In genomic region chr11:10943968-10944367, GRCh38 we compare ENCODE assay signal across 21 cellular contexts.
DNase-seq lines count a peak whose midpoint lies in the region; ATAC-seq and TF ChIP-seq lines count a peak whose summit lies in the region.
"Had no signal": no experiment of that assay in that cellular context is flagged by ENCODE, and none has a peak within 500 bp of the region (broad histone marks: within the 10 kb centered on the region; RNA-seq: fewer than 3 reads in every experiment).

No MANE protein-coding gene starts in this region.

- intact Hi-C loops in Caco-2 (cut with micrococcal nuclease; ENCODE audit: unreplicated experiment) (no loop called here), mucosa of descending colon (cut with DNase I, micrococcal nuclease) (loop anchor here in 1 of 2 donors (5.0 kb wide), 1 partner anchor 58 kb away; no protein-coding TSS in a partner anchor)

- peak; percentile 25 for ATAC-seq in mucosa of descending colon
- no peak for ATAC-seq in GM18870 (IDR thresholded peaks at IDR 0.05; ENCODE audit: unreplicated experiment)
- ATAC-seq: gastroesophageal sphincter, GM23338 had no signal

- H3K4me3 ChIP-seq in Caco-2 (ENCODE audit: low read depth, low read length) (no peak overlapping the region), mucosa of descending colon (no peak overlapping the region)
- H3K4me3 ChIP-seq: gastroesophageal sphincter, GM23338, neural progenitor cell, SJCRH30 had no signal

- no peaks in the 10 kb centered on the region for H3K27me3 ChIP-seq in Caco-2 (replicated peaks; ENCODE audit: control insufficient read depth, insufficient read depth, low read length)
- H3K27me3 ChIP-seq: gastroesophageal sphincter, neural progenitor cell, SJCRH30 had no signal

- no TSS peak for BruUV-seq in Caco-2 (replicated peaks; lab: Mats Ljungman, UMichigan)

- H3K36me3 ChIP-seq in Caco-2 (ENCODE audit: control insufficient read depth, insufficient read depth, low read length) (no peaks in the 10 kb centered on the region), mucosa of descending colon (ENCODE audit: low read depth) (no peaks in the 10 kb centered on the region)
- H3K36me3 ChIP-seq: gastroesophageal sphincter, neural progenitor cell, SJCRH30 had no signal

- DNase-seq in Caco-2: no peak
- peak; percentile 92 for DNase-seq in NCI-H524 treated with DMSO at 0.1 percent for 48 hours (lab: John Stamatoyannopoulos, UW)
- peak; percentile 24 for DNase-seq in cerebellum (ENCODE audit: low spot score)
- DNase-seq in mucosa of descending colon: no peak
- no peak for DNase-seq in progenitor cell of endocrine pancreas (ENCODE audit: low spot score, unreplicated experiment)
- DNase-seq in DMS79 treated with DMSO at 0.1 percent for 48 hours (lab: John Stamatoyannopoulos, UW): no peak
- DNase-seq: activated CD4-positive, alpha-beta T cell treated with anti-CD3 and anti-CD28 coated beads, Interleukin-2, amount 50 U/mL, for 4 hours; activated naive CD4-positive, alpha-beta T cell treated with anti-CD3 and anti-CD28 coated beads, Interleukin-2, amount 10 ng/mL, durations not matched to agents 7 days and 5 days; aorta; CD8-positive, alpha-beta memory T cell; cortex of kidney; Kasumi-1; left cardiac atrium; NCI-H1105; NCI-H526 treated with DMSO at 0.1 percent for 48 hours; SJCRH30 had no signal

- H3K36me3 Mint-ChIP-seq in Caco-2 (ENCODE audit: insufficient read depth, unreplicated experiment) (peaks cover 6% of the 10 kb centered on the region), progenitor cell of endocrine pancreas (ENCODE audit: insufficient read depth) (no peaks in the 10 kb centered on the region)
- H3K36me3 Mint-ChIP-seq: activated naive CD4-positive, alpha-beta T cell treated with anti-CD3 and anti-CD28 coated beads, Interleukin-2, amount 10 ng/mL, durations not matched to agents 7 days and 5 days; CD8-positive, alpha-beta memory T cell; neural progenitor cell had no signal

- CTCF ChIA-PET in Caco-2 (lab: Charles Lee): interaction anchor here (0.5 to 4.8 kb wide), 3 partner anchors 10 to 84 kb away, joined by 3 to 31 read pairs (median 7); no protein-coding TSS in a partner anchor

- H3K4me1 Mint-ChIP-seq in Caco-2 (ENCODE audit: low read depth, unreplicated experiment) (peaks cover 14% of the 10 kb centered on the region), progenitor cell of endocrine pancreas (ENCODE audit: low read depth) (no peaks in the 10 kb centered on the region)
- H3K4me1 Mint-ChIP-seq: activated naive CD4-positive, alpha-beta T cell treated with anti-CD3 and anti-CD28 coated beads, Interleukin-2, amount 10 ng/mL, durations not matched to agents 7 days and 5 days; CD8-positive, alpha-beta memory T cell; GM23338 had no signal

- TF ChIP-seq CTCF in Caco-2 (IDR thresholded peaks at IDR 0.05; ENCODE audit: insufficient read depth in 1 of 2, low read depth in 1 of 2, low read length in 1 of 2, severe bottlenecking in 1 of 2, unreplicated experiment in 1 of 2) (no peak), mucosa of descending colon (IDR thresholded peaks at IDR 0.05) (no peak), progenitor cell of endocrine pancreas (IDR thresholded peaks at IDR 0.05; ENCODE audit: unreplicated experiment) (no peak)

- H3K4me3 Mint-ChIP-seq in Caco-2 (ENCODE audit: unreplicated experiment) (no peak overlapping the region), progenitor cell of endocrine pancreas (ENCODE audit: low read depth) (no peak overlapping the region)
- H3K4me3 Mint-ChIP-seq: activated naive CD4-positive, alpha-beta T cell treated with anti-CD3 and anti-CD28 coated beads, Interleukin-2, amount 10 ng/mL, durations not matched to agents 7 days and 5 days; CD8-positive, alpha-beta memory T cell; GM23338; neural progenitor cell; T-helper 1 cell treated with Interleukin-12 subunit alpha and Interleukin-12 subunit beta and Interleukin-4 antibody, amounts not matched to agents 30 μg/mL and 1 μg/mL, for 36 hours had no signal

- H3K4me1 ChIP-seq in Caco-2: peaks cover 16% of the 10 kb centered on the region
- peaks cover 6% of the 10 kb centered on the region for H3K4me1 ChIP-seq in mucosa of descending colon (ENCODE audit: low read depth)
- H3K4me1 ChIP-seq: neural progenitor cell, SJCRH30 had no signal

- H3K9me3 ChIP-seq in Caco-2: no peaks in the 10 kb centered on the region
- no peaks in the 10 kb centered on the region for H3K9me3 ChIP-seq in mucosa of descending colon
- H3K9me3 ChIP-seq: gastroesophageal sphincter, SJCRH30 had no signal

- POLR2A ChIA-PET in Caco-2 (lab: Charles Lee): interaction anchor here (1.2 kb wide), 1 partner anchor 135 kb away, joined by 4 read pairs; the partner anchor contains the start of gene EIF4G2

- H3K27ac Mint-ChIP-seq in Caco-2 (ENCODE audit: unreplicated experiment) (peak overlapping the region; percentile 40), progenitor cell of endocrine pancreas (no peak overlapping the region)
- H3K27ac Mint-ChIP-seq: activated naive CD4-positive, alpha-beta T cell treated with anti-CD3 and anti-CD28 coated beads, Interleukin-2, amount 10 ng/mL, durations not matched to agents 7 days and 5 days; CD8-positive, alpha-beta memory T cell; GM23338; neural progenitor cell; T-helper 1 cell treated with Interleukin-12 subunit alpha and Interleukin-12 subunit beta and Interleukin-4 antibody, amounts not matched to agents 30 μg/mL and 1 μg/mL, for 36 hours had no signal

- no peaks in the 10 kb centered on the region for H3K9me3 Mint-ChIP-seq in Caco-2 (ENCODE audit: unreplicated experiment)
- H3K9me3 Mint-ChIP-seq in progenitor cell of endocrine pancreas (ENCODE audit: low read depth): peaks cover 6% of the 10 kb centered on the region
- H3K9me3 Mint-ChIP-seq: activated naive CD4-positive, alpha-beta T cell treated with anti-CD3 and anti-CD28 coated beads, Interleukin-2, amount 10 ng/mL, durations not matched to agents 7 days and 5 days; CD8-positive, alpha-beta memory T cell; GM23338; T-helper 1 cell treated with Interleukin-12 subunit alpha and Interleukin-12 subunit beta and Interleukin-4 antibody, amounts not matched to agents 30 μg/mL and 1 μg/mL, for 36 hours had no signal

- H3K27me3 Mint-ChIP-seq in Caco-2 (ENCODE audit: insufficient read depth, unreplicated experiment) (no peaks in the 10 kb centered on the region), progenitor cell of endocrine pancreas (peaks cover 4% of the 10 kb centered on the region)

Comparison
In these comparisons a context has a peak if more than half of its experiments do, and no peak if none do; other contexts are left out.
1. DNase-seq: peak in NCI-H524 treated with DMSO at 0.1 percent for 48 hours (single experiment) and cerebellum (single experiment); none in Caco-2 (0 of 2), mucosa of descending colon (0 of 3), progenitor cell of endocrine pancreas (single experiment) and DMS79 treated with DMSO at 0.1 percent for 48 hours (single experiment).